Comparison of ENCODE assay signal across 9 cellular contexts in genomic region chr16:14193316-14193871, GRCh38.
DNase-seq lines count a peak whose midpoint lies in the region; ATAC-seq lines count a peak whose summit lies in the region.
"Had no signal": no experiment of that assay in that cellular context is flagged by ENCODE, and none has a peak within 500 bp of the region (broad histone marks: within the 10 kb centered on the region; RNA-seq: fewer than 3 reads in every experiment).

No MANE protein-coding gene starts in this region.

- no peak overlapping the region for H3K27ac ChIP-seq in duodenal mucosa (ENCODE audit: low read depth, low read length)
- H3K27ac ChIP-seq: neutrophil had no signal

- H3K9ac ChIP-seq in duodenal mucosa (ENCODE audit: low read depth in 1 of 2, low read length in 2 of 2), result peak overlapping the region; percentile 36 to 41

- no peaks in the 10 kb centered on the region for H3K36me3 ChIP-seq in duodenal mucosa (ENCODE audit: control insufficient read depth in 1 of 2, insufficient read depth in 2 of 2, low read length in 2 of 2)
- H3K36me3 ChIP-seq: neutrophil had no signal

- H3K4me1 ChIP-seq in duodenal mucosa (ENCODE audit: control insufficient read depth in 1 of 2, insufficient read depth in 2 of 2, low read length in 2 of 2), result peaks cover 5 to 7% of the 10 kb centered on the region in 2 donors

- no peaks in the 10 kb centered on the region for H3K27me3 ChIP-seq in duodenal mucosa (ENCODE audit: control insufficient read depth in 1 of 2, insufficient read depth in 2 of 2, low read length in 2 of 2)
- H3K27me3 ChIP-seq: neutrophil had no signal

- DNase-seq in NCI-H2196 treated with DMSO at 0.1 percent for 48 hours (lab: John Stamatoyannopoulos, UW; ENCODE audit: unreplicated experiment) (peak; percentile 85), A172 (ENCODE audit: low spot score) (no peak), Kasumi-1 (lab: John Stamatoyannopoulos, UW) (no peak)
- no peak for DNase-seq in stimulated activated naive CD4-positive, alpha-beta T cell treated with Interleukin-2 at 50 U/mL for 16 hours (lab: John Stamatoyannopoulos, UW)

- ATAC-seq in GM18511 (IDR thresholded peaks at IDR 0.05; ENCODE audit: unreplicated experiment), result peak; percentile 88
- ATAC-seq in HG02623 (IDR thresholded peaks at IDR 0.05; ENCODE audit: unreplicated experiment), result peak; percentile 64
- ATAC-seq in GM21367 (IDR thresholded peaks at IDR 0.05; ENCODE audit: unreplicated experiment), result no peak

- peak overlapping the region; percentile 13 to 38 for H3K4me3 ChIP-seq in duodenal mucosa (ENCODE audit: low read depth in 1 of 2, low read length in 2 of 2)

- no peaks in the 10 kb centered on the region for H3K9me3 ChIP-seq in duodenal mucosa (ENCODE audit: control insufficient read depth in 1 of 2, low read length in 2 of 2)
- H3K9me3 ChIP-seq: neutrophil had no signal
